In genomic region chr20:49748525-49748838, GRCh38 we compare ENCODE assay signal across 1 cellular context.
TF ChIP-seq lines count a peak whose summit lies in the region.

No MANE protein-coding gene starts in this region.

TF ChIP-seq in HepG2, 621 proteins besides CTCF, POLR2A, EP300 and RAD21 (continued from another document):
- no peak for TF ChIP-seq FUBP1 (CRISPR knock-in tag; IDR thresholded peaks at IDR 0.05; ENCODE audit: borderline replicate concordance)
- TF ChIP-seq DPF2 (CRISPR knock-in tag; IDR thresholded peaks at IDR 0.05; ENCODE audit: borderline replicate concordance, low read depth), result no peak
- TF ChIP-seq MIER3 (CRISPR knock-in tag; IDR thresholded peaks at IDR 0.05; ENCODE audit: borderline replicate concordance), result no peak
- no peak for TF ChIP-seq TOE1 (CRISPR knock-in tag; IDR thresholded peaks at IDR 0.05)
- no peak for TF ChIP-seq ZNF720 (CRISPR knock-in tag; IDR thresholded peaks at IDR 0.05)
- TF ChIP-seq ARNT2 (CRISPR knock-in tag; IDR thresholded peaks at IDR 0.05; ENCODE audit: low read depth), result no peak
- TF ChIP-seq ZBTB46 (CRISPR knock-in tag; IDR thresholded peaks at IDR 0.05; ENCODE audit: borderline replicate concordance), result no peak
- TF ChIP-seq TRAFD1 (CRISPR knock-in tag; IDR thresholded peaks at IDR 0.05; ENCODE audit: borderline replicate concordance), result no peak
- no peak for TF ChIP-seq ZNF33A (CRISPR knock-in tag; IDR thresholded peaks at IDR 0.05; ENCODE audit: borderline replicate concordance)
